Comparison of ENCODE assay signal across 15 cellular contexts in the genomic region with DNA sequence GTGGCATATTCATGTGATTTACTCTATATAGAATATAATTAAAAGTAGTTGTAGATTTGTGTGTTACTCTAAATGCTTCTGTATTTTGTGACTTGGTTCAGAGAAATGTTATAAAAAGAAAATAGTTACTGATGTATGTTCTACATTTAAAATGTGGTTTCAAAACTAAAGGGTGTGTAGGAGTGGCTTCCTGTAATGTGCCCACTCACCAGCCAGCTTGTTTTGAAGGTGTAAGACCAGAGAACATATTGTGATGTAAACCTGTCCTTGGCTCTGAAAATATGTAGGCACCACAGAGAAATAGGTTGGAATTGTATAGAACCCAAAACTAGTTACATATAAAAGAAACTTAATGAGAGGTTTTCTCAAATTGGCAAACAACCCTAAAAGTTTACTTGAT. TPM values are rescaled to one million over a fixed set of nuclear protein-coding genes. Genes with fewer than 3 reads are reported as not detected.
DNase-seq lines count a peak whose midpoint lies in the region; ATAC-seq and TF ChIP-seq lines count a peak whose summit lies in the region.
"Had no signal": no experiment of that assay in that cellular context is flagged by ENCODE, and none has a peak within 500 bp of the region (broad histone marks: within the 10 kb centered on the region; RNA-seq: fewer than 3 reads in every experiment).

No MANE protein-coding gene starts in this region.

- H3K27ac Mint-ChIP-seq in CD4-positive, alpha-beta T cell = peak overlapping the region; percentile 86
- H3K27ac Mint-ChIP-seq in central memory CD8-positive, alpha-beta T cell (ENCODE audit: low read depth) = peak overlapping the region; percentile 87
- no peak overlapping the region for H3K27ac Mint-ChIP-seq in stimulated activated memory B cell treated with anti-CD40 and anti-IgM and Interleukin-4, amounts not matched to agents 10 μg/mL and 1 μg/mL and 100 μg/mL, for 72 hours
- H3K27ac Mint-ChIP-seq: activated T-helper 2 cell treated with anti-CD3 and anti-CD28 coated beads, Interferon-gamma antibody, Interleukin-2, Interleukin-4, amounts not matched to agents 10 μg/mL and 5 μg/mL and 100 μg/mL, durations not matched to agents 14 hours and 24 hours and 36 hours had no signal

- no peak for DNase-seq in CD4-positive, alpha-beta T cell
- no peak for DNase-seq in central memory CD8-positive, alpha-beta T cell (ENCODE audit: low spot score in 2 of 2)
- no peak for DNase-seq in head of caudate nucleus
- no peak for DNase-seq in D341Med (ENCODE audit: low spot score)
- DNase-seq: H7; kidney; NK-92 treated with Interleukin-12 subunit alpha and Interleukin-12 subunit beta, amount 100 ng/mL, for 24 hours; SIG-M5 had no signal

- intact Hi-C loops in CD4-positive, alpha-beta T cell (cut with DNase I, micrococcal nuclease) = no loop called here
- intact Hi-C loops in head of caudate nucleus (cut with DNase I) = no loop called here

- H3K36me3 Mint-ChIP-seq in CD4-positive, alpha-beta T cell (ENCODE audit: low read depth) = no peaks in the 10 kb centered on the region
- peaks cover 1% of the 10 kb centered on the region for H3K36me3 Mint-ChIP-seq in central memory CD8-positive, alpha-beta T cell (ENCODE audit: insufficient read depth)
- H3K36me3 Mint-ChIP-seq in stimulated activated memory B cell treated with anti-CD40 and anti-IgM and Interleukin-4, amounts not matched to agents 10 μg/mL and 1 μg/mL and 100 μg/mL, for 72 hours = peaks cover under 1% of the 10 kb centered on the region

- H3K4me3 Mint-ChIP-seq in CD4-positive, alpha-beta T cell = peak overlapping the region; percentile 48
- peak overlapping the region; percentile 37 for H3K4me3 Mint-ChIP-seq in central memory CD8-positive, alpha-beta T cell
- no peak overlapping the region for H3K4me3 Mint-ChIP-seq in stimulated activated memory B cell treated with anti-CD40 and anti-IgM and Interleukin-4, amounts not matched to agents 10 μg/mL and 1 μg/mL and 100 μg/mL, for 72 hours

- peaks cover under 1% of the 10 kb centered on the region for H3K9me3 Mint-ChIP-seq in CD4-positive, alpha-beta T cell
- H3K9me3 Mint-ChIP-seq in central memory CD8-positive, alpha-beta T cell = no peaks in the 10 kb centered on the region
- H3K9me3 Mint-ChIP-seq in stimulated activated memory B cell treated with anti-CD40 and anti-IgM and Interleukin-4, amounts not matched to agents 10 μg/mL and 1 μg/mL and 100 μg/mL, for 72 hours = no peaks in the 10 kb centered on the region
- H3K9me3 Mint-ChIP-seq: activated T-helper 2 cell treated with anti-CD3 and anti-CD28 coated beads, Interferon-gamma antibody, Interleukin-2, Interleukin-4, amounts not matched to agents 10 μg/mL and 5 μg/mL and 100 μg/mL, durations not matched to agents 14 hours and 24 hours and 36 hours had no signal

- no peaks in the 10 kb centered on the region for H3K27me3 ChIP-seq in CD4-positive, alpha-beta T cell (ENCODE audit: control insufficient read depth, insufficient read depth, low read length)
- H3K27me3 ChIP-seq: right atrium auricular region had no signal

- H3K27me3 Mint-ChIP-seq in CD4-positive, alpha-beta T cell = no peaks in the 10 kb centered on the region
- H3K27me3 Mint-ChIP-seq in central memory CD8-positive, alpha-beta T cell = no peaks in the 10 kb centered on the region
- H3K27me3 Mint-ChIP-seq in stimulated activated memory B cell treated with anti-CD40 and anti-IgM and Interleukin-4, amounts not matched to agents 10 μg/mL and 1 μg/mL and 100 μg/mL, for 72 hours = no peaks in the 10 kb centered on the region

- no peak overlapping the region for H3K27ac ChIP-seq in CD4-positive, alpha-beta T cell (ENCODE audit: low read depth, low read length)
- H3K27ac ChIP-seq: right atrium auricular region, thoracic aorta had no signal

- no peaks in the 10 kb centered on the region for H3K9me3 ChIP-seq in CD4-positive, alpha-beta T cell (ENCODE audit: control insufficient read depth, low read length)
- H3K9me3 ChIP-seq: thoracic aorta had no signal

- ATAC-seq in CD4-positive, alpha-beta T cell (ENCODE audit: poor library complexity) = peak; percentile 54
- ATAC-seq in GM18511 (IDR thresholded peaks at IDR 0.05; ENCODE audit: unreplicated experiment) (peak; percentile 78), HG02885 (IDR thresholded peaks at IDR 0.05; ENCODE audit: poor library complexity, unreplicated experiment) (peak; percentile 91), HG03571 (IDR thresholded peaks at IDR 0.05; ENCODE audit: unreplicated experiment) (no peak)
- peak; percentile 89 for ATAC-seq in central memory CD8-positive, alpha-beta T cell (replicated peaks; ENCODE audit: extremely low read depth, poor library complexity, severe bottlenecking)
- ATAC-seq in stimulated activated memory B cell treated with anti-CD40 and anti-IgM and Interleukin-4, amounts not matched to agents 10 μg/mL and 1 μg/mL and 100 μg/mL, for 72 hours = no peak

- TF ChIP-seq CTCF in CD4-positive, alpha-beta T cell (IDR thresholded peaks at IDR 0.05) = no peak

- H3K4me1 Mint-ChIP-seq in CD4-positive, alpha-beta T cell (ENCODE audit: low read depth) = peaks cover 34% of the 10 kb centered on the region
- H3K4me1 Mint-ChIP-seq in central memory CD8-positive, alpha-beta T cell = peaks cover 23% of the 10 kb centered on the region
- no peaks in the 10 kb centered on the region for H3K4me1 Mint-ChIP-seq in stimulated activated memory B cell treated with anti-CD40 and anti-IgM and Interleukin-4, amounts not matched to agents 10 μg/mL and 1 μg/mL and 100 μg/mL, for 72 hours

- CTCF ChIA-PET in CD4-positive, alpha-beta T cell (lab: Charles Lee) = no interaction called here

- POLR2A ChIA-PET in CD4-positive, alpha-beta T cell (lab: Charles Lee) = interaction anchor here (0.6 to 3.7 kb wide), 3 partner anchors 51 to 143 kb away, joined by 3 to 12 read pairs (median 8); a partner anchor contains a TSS

RNA-seq across cellular contexts. Expression of a gene that starts 51.2 kb away (rescaled TPM):
- 100 to 1,000 TPM; 273 to 284 TPM for total RNA-seq in CD4-positive, alpha-beta T cell

Comparison
In these comparisons a context has a peak if more than half of its experiments do, and no peak if none do; other contexts are left out.
1. ATAC-seq: peak in CD4-positive, alpha-beta T cell (single experiment), GM18511 (single experiment), HG02885 (single experiment) and central memory CD8-positive, alpha-beta T cell (single experiment); none in HG03571 (single experiment) and stimulated activated memory B cell treated with anti-CD40 and anti-IgM and Interleukin-4, amounts not matched to agents 10 μg/mL and 1 μg/mL and 100 μg/mL, for 72 hours (single experiment).